In the genomic region with DNA sequence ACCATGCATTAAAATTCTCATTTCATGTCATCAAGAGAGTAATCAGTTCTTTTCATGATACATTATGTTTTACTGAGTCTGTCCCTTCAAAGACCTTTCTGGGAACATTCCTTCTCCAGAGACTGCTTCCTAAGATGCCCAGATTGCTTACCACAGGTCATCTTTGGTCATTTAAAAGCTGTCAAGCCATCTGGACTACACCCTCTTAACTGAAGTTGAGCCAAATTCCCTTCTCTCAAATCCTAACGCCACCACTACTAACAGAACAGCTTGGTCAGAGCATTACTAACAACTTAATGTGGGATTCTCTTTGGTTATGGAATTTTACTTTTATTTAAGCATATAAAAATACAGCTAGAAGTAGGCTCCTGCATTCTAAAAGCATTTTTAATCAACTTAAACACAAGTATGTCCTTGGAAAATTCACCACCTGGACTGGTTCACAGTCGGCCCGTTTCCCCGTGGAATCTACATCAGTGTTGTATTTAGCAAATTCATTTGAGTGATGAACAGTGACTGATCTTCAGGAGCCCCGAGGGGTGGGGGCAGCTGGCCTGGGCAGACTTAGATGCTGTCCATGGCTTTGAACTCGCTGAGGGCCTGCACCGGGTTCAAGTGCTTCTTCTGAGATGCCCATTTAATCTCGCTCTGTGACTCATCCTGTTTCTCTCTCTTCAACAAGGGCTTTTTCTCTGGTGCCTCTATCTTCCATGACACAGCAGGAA, we compare ENCODE assay signal across 18 cellular contexts.
DNase-seq lines count a peak whose midpoint lies in the region; ATAC-seq and TF ChIP-seq lines count a peak whose summit lies in the region.
"Had no signal": no experiment of that assay in that cellular context is flagged by ENCODE, and none has a peak within 500 bp of the region (broad histone marks: within the 10 kb centered on the region; RNA-seq: fewer than 3 reads in every experiment).

No MANE protein-coding gene starts in this region.

- no peaks in the 10 kb centered on the region for H4K20me1 ChIP-seq in HCT116 (ENCODE audit: insufficient read depth)

- H3K36me3 ChIP-seq in HCT116 (ENCODE audit: control insufficient read depth in 1 of 2, insufficient read depth in 2 of 2, low read length in 2 of 2) (no peaks in the 10 kb centered on the region), left lung (no peaks in the 10 kb centered on the region)
- H3K36me3 ChIP-seq: heart right ventricle, MG63, uterus had no signal

- H3K36me3 Mint-ChIP-seq in natural killer cell treated with Interleukin-12 subunit alpha and Interleukin-12 subunit beta and Interleukin-15 and Interleukin-18, amount 100 ng/mL, for 72 hours, result no peaks in the 10 kb centered on the region
- H3K36me3 Mint-ChIP-seq: activated naive CD8-positive, alpha-beta T cell treated with anti-CD3 and anti-CD28 coated beads, Interleukin-2, amount 10 ng/mL, durations not matched to agents 7 days and 5 days; CD4-positive, alpha-beta memory T cell had no signal

- TF ChIP-seq CTCF in HCT116 (IDR thresholded peaks at IDR 0.05 in 2 of 3, conservative IDR thresholded peaks at IDR 0.05 in 1 of 3; ENCODE audit: borderline replicate concordance in 1 of 3, insufficient read depth in 1 of 3, low read depth in 2 of 3, low read length in 2 of 3), result no peak
- no peak for TF ChIP-seq CTCF in foreskin fibroblast (IDR thresholded peaks at IDR 0.05; ENCODE audit: low read depth, low read length)
- TF ChIP-seq CTCF in left lung (IDR thresholded peaks at IDR 0.05), result no peak

- ATAC-seq in HCT116, result peak; percentile 51; the same call in 1 of the 2 replicates
- ATAC-seq in natural killer cell treated with Interleukin-12 subunit alpha and Interleukin-12 subunit beta and Interleukin-15 and Interleukin-18, amount 100 ng/mL, for 72 hours, result no peak
- no peak for ATAC-seq in HG02981 (IDR thresholded peaks at IDR 0.05; ENCODE audit: unreplicated experiment)
- ATAC-seq in left lung, result no peak

- peak overlapping the region; percentile 17 for H2AFZ ChIP-seq in HCT116 (ENCODE audit: low read depth, low read length, poor library complexity, severe bottlenecking)

- POLR2A ChIA-PET in HCT116 (lab: Charles Lee), result no interaction called here

- intact Hi-C loops in HCT116 (cut with micrococcal nuclease) (no loop called here), left lung (cut with DNase I) (no loop called here)

- no peak overlapping the region for H3K27ac Mint-ChIP-seq in natural killer cell treated with Interleukin-12 subunit alpha and Interleukin-12 subunit beta and Interleukin-15 and Interleukin-18, amount 100 ng/mL, for 72 hours
- H3K27ac Mint-ChIP-seq: activated naive CD8-positive, alpha-beta T cell treated with anti-CD3 and anti-CD28 coated beads, Interleukin-2, amount 10 ng/mL, durations not matched to agents 7 days and 5 days; CD4-positive, alpha-beta memory T cell; nephron progenitor cell had no signal

- no peak overlapping the region for H3K4me3 Mint-ChIP-seq in natural killer cell treated with Interleukin-12 subunit alpha and Interleukin-12 subunit beta and Interleukin-15 and Interleukin-18, amount 100 ng/mL, for 72 hours
- H3K4me3 Mint-ChIP-seq: activated naive CD8-positive, alpha-beta T cell treated with anti-CD3 and anti-CD28 coated beads, Interleukin-2, amount 10 ng/mL, durations not matched to agents 7 days and 5 days; CD4-positive, alpha-beta memory T cell; nephron progenitor cell had no signal

- H3K9me2 ChIP-seq in HCT116 (ENCODE audit: insufficient read depth), result no peaks in the 10 kb centered on the region

- H3K9ac ChIP-seq in HCT116 (ENCODE audit: low read length), result no peak overlapping the region

- TF ChIP-seq RAD21 in HCT116 (IDR thresholded peaks at IDR 0.05; ENCODE audit: low read depth), result no peak

- no peaks in the 10 kb centered on the region; a peak in 1 of 4 replicates for H3K9me3 ChIP-seq in HCT116 (ENCODE audit: control insufficient read depth in 1 of 2, insufficient read depth in 1 of 2, low read depth in 1 of 2, low read length in 2 of 2)
- no peaks in the 10 kb centered on the region for H3K9me3 ChIP-seq in left lung
- H3K9me3 ChIP-seq: MG63, uterus had no signal

- H3K4me1 ChIP-seq in HCT116 (ENCODE audit: control insufficient read depth in 1 of 2, insufficient read depth in 2 of 2, low read length in 2 of 2), result peaks cover 0 to 26% of the 10 kb centered on the region in 2 experiments; a peak in 2 of 4 replicates
- H3K4me1 ChIP-seq in left lung, result no peaks in the 10 kb centered on the region
- H3K4me1 ChIP-seq: uterus had no signal

- no peaks in the 10 kb centered on the region for H3K27me3 ChIP-seq in HCT116 (ENCODE audit: insufficient read depth, low read length)
- no peaks in the 10 kb centered on the region for H3K27me3 ChIP-seq in left lung
- H3K27me3 ChIP-seq: heart right ventricle, MG63, uterus had no signal

- H3K4me1 Mint-ChIP-seq in natural killer cell treated with Interleukin-12 subunit alpha and Interleukin-12 subunit beta and Interleukin-15 and Interleukin-18, amount 100 ng/mL, for 72 hours (ENCODE audit: low read depth in 2 of 2), result no peaks in the 10 kb centered on the region
- H3K4me1 Mint-ChIP-seq: activated naive CD8-positive, alpha-beta T cell treated with anti-CD3 and anti-CD28 coated beads, Interleukin-2, amount 10 ng/mL, durations not matched to agents 7 days and 5 days; CD4-positive, alpha-beta memory T cell had no signal

- no peak for TF ChIP-seq POLR2A in HCT116 (IDR thresholded peaks at IDR 0.05; ENCODE audit: borderline replicate concordance, extremely low read depth, insufficient read depth, insufficient read length)

- H3K27ac ChIP-seq in HCT116 (ENCODE audit: low read depth, low read length) (no peak overlapping the region), left lung (no peak overlapping the region)
- H3K27ac ChIP-seq: heart right ventricle, uterus had no signal

- RAD21 ChIA-PET in HCT116 (lab: Charles Lee; ENCODE audit: low non-redundant PET in 1 of 2, low total read pairs in 2 of 2, uncharacterized antibody in 2 of 2, unreplicated experiment in 2 of 2), result no interaction called here

- H3K9me3 Mint-ChIP-seq in natural killer cell treated with Interleukin-12 subunit alpha and Interleukin-12 subunit beta and Interleukin-15 and Interleukin-18, amount 100 ng/mL, for 72 hours, result no peaks in the 10 kb centered on the region
- H3K9me3 Mint-ChIP-seq: activated naive CD8-positive, alpha-beta T cell treated with anti-CD3 and anti-CD28 coated beads, Interleukin-2, amount 10 ng/mL, durations not matched to agents 7 days and 5 days; CD4-positive, alpha-beta memory T cell; nephron progenitor cell had no signal

- H3K4me3 ChIP-seq in HCT116 (replicated peaks in 1 of 2; ENCODE audit: low read depth in 1 of 2, low read length in 2 of 2) (no peak overlapping the region), foreskin fibroblast (ENCODE audit: low read depth in 1 of 2, low read length in 2 of 2) (no peak overlapping the region), left lung (no peak overlapping the region)
- H3K4me3 ChIP-seq: heart right ventricle, MG63, uterus had no signal

- no peaks in the 10 kb centered on the region for H3K79me2 ChIP-seq in HCT116 (ENCODE audit: insufficient read depth, low read length)

- no peak overlapping the region for H3K4me2 ChIP-seq in HCT116 (ENCODE audit: low read length)

- CTCF ChIA-PET in HCT116 (lab: Charles Lee), result no interaction called here

- DNase-seq in AG08395 (ENCODE audit: low spot score), result peak; percentile 35
- DNase-seq in HCT116 (ENCODE audit: low read depth, low spot score), result no peak
- peak; percentile 42 for DNase-seq in astrocyte of the hippocampus (ENCODE audit: low read depth, low spot score)
- peak; percentile 85 to 90 for DNase-seq in foreskin fibroblast
- DNase-seq in natural killer cell treated with Interleukin-12 subunit alpha and Interleukin-12 subunit beta and Interleukin-15 and Interleukin-18, amount 100 ng/mL, for 72 hours (ENCODE audit: low spot score), result no peak
- no peak for DNase-seq in NCI-H1694 (lab: John Stamatoyannopoulos, UW)
- no peak for DNase-seq in left lung
- DNase-seq: activated CD4-positive, alpha-beta T cell treated with anti-CD3 and anti-CD28 coated beads, Interleukin-2, amount 50 U/mL, for 1 hour; activated naive CD8-positive, alpha-beta T cell treated with anti-CD3 and anti-CD28 coated beads, Interleukin-2, amount 10 ng/mL, durations not matched to agents 7 days and 5 days; activated T-cell treated with anti-CD3 and anti-CD28 coated beads, Interleukin-2, amount 50 U/mL, for 48 hours; CD4-positive, alpha-beta memory T cell; heart right ventricle; MG63; NCI-H187; stimulated activated CD4-positive, alpha-beta T cell treated with anti-CD3 and anti-CD28 coated beads, Interleukin-1b, Interleukin-23, amount 100 ng/mL, for 48 hours; uterus had no signal

- no TSS peak for BruUV-seq in HCT116 (replicated peaks; lab: Mats Ljungman, UMichigan)

- H3K27me3 Mint-ChIP-seq in natural killer cell treated with Interleukin-12 subunit alpha and Interleukin-12 subunit beta and Interleukin-15 and Interleukin-18, amount 100 ng/mL, for 72 hours, result peaks cover 0 to 5% of the 10 kb centered on the region in 2 donors
- H3K27me3 Mint-ChIP-seq: activated naive CD8-positive, alpha-beta T cell treated with anti-CD3 and anti-CD28 coated beads, Interleukin-2, amount 10 ng/mL, durations not matched to agents 7 days and 5 days had no signal

TF ChIP-seq in HCT116, 20 proteins besides CTCF, POLR2A, EP300 and RAD21:
- TF ChIP-seq CEBPB (IDR thresholded peaks at IDR 0.05; ENCODE audit: low read depth) (no peak), CBX3 (IDR thresholded peaks at IDR 0.05; ENCODE audit: low read depth) (no peak), POLR2AphosphoS5 (IDR thresholded peaks at IDR 0.05; ENCODE audit: low read depth, low read length) (no peak), TCF7L2 (IDR thresholded peaks at IDR 0.05; ENCODE audit: borderline replicate concordance, extremely low read depth, insufficient read depth, insufficient read length) (no peak), YY1 (IDR thresholded peaks at IDR 0.05; ENCODE audit: extremely low read depth, insufficient replicate concordance, low read depth, low read length) (no peak), SP1 (IDR thresholded peaks at IDR 0.05; ENCODE audit: low read depth) (no peak), EZH2phosphoT487 (IDR thresholded peaks at IDR 0.05; ENCODE audit: borderline replicate concordance) (no peak), SRF (IDR thresholded peaks at IDR 0.05; ENCODE audit: low read depth) (no peak), ZNF274 (IDR thresholded peaks at IDR 0.05; ENCODE audit: low read depth, low read length) (no peak), EZH2 (IDR thresholded peaks at IDR 0.05) (no peak)
- TF ChIP-seq, protein P1, sequence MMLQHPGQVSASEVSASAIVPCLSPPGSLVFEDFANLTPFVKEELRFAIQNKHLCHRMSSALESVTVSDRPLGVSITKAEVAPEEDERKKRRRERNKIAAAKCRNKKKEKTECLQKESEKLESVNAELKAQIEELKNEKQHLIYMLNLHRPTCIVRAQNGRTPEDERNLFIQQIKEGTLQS (IDR thresholded peaks at IDR 0.05), result no peak
TF ChIP-seq in HCT116: peak in this region for 0.

Comparison
In these comparisons a context has a peak if more than half of its experiments do, and no peak if none do; other contexts are left out.
1. DNase-seq: peak in AG08395 (single experiment), astrocyte of the hippocampus (single experiment) and foreskin fibroblast (2 of 2); none in HCT116 (single experiment), natural killer cell treated with Interleukin-12 subunit alpha and Interleukin-12 subunit beta and Interleukin-15 and Interleukin-18, amount 100 ng/mL, for 72 hours (single experiment), NCI-H1694 (single experiment) and left lung (0 of 2).